Comparison of ENCODE assay signal across 17 cellular contexts in the genomic region with DNA sequence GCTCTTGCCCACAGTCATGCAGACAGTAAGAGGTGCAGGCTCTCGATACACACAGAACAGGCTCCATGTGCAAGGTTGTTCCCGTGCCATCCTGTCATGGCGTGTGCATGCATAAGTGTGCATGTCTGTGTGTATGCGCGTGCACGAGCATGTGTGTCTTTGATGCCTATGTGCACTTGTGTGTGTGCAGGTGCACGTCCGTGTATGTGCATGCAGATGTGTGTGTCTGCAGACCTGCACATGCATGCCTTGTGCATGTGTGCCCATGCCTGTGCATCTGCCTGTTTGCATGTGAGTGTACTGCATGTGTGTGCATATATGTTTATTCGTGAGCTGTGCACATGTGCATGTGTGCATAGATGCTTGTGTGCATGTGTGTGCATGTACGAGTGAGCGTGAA.
"Had no signal": no experiment of that assay in that cellular context is flagged by ENCODE, and none has a peak within 500 bp of the region (broad histone marks: within the 10 kb centered on the region; RNA-seq: fewer than 3 reads in every experiment).

No MANE protein-coding gene starts in this region.

- H3K9me3 ChIP-seq: lower lobe of right lung, mucosa of descending colon had no signal

- H3K27ac Mint-ChIP-seq: T-helper 17 cell had no signal

- ATAC-seq: heart left ventricle; lower lobe of right lung; mucosa of descending colon; stimulated activated naive CD8-positive, alpha-beta T cell treated with anti-CD3 and anti-CD28 coated beads, Interleukin-15, Interleukin-2, amounts not matched to agents 100 U/mL and 50 U/mL, for 24 hours; T-helper 17 cell had no signal

- H3K4me1 ChIP-seq: heart left ventricle, lower lobe of right lung had no signal

- H3K4me3 ChIP-seq: cardiac muscle cell, heart left ventricle, lower lobe of right lung, mucosa of descending colon had no signal

- FAIRE-seq: keratinocyte had no signal

- H3K4me3 Mint-ChIP-seq: T-helper 17 cell had no signal

- DNase-seq: activated CD4-positive, alpha-beta T cell treated with anti-CD3 and anti-CD28 coated beads for 4 hours; activated CD4-positive, alpha-beta T cell treated with anti-CD3 and anti-CD28 coated beads, Interleukin-2, amount 50 U/mL, for 48 hours; activated CD4-positive, CD25-positive, alpha-beta regulatory T cell; activated CD8-positive, alpha-beta memory T cell treated with anti-CD3 and anti-CD28 coated beads, Interleukin-2, amount 50 U/mL, for 48 hours; activated naive CD4-positive, alpha-beta T cell treated with Interleukin-2 at 50 U/mL for 16 hours; activated T-cell treated with anti-CD3 and anti-CD28 coated beads, Interleukin-2, amount 50 U/mL, for 48 hours; heart left ventricle; lower lobe of right lung; mesendoderm; posterior cingulate gyrus; stimulated activated CD4-positive, alpha-beta T cell treated with anti-CD3 and anti-CD28 coated beads, Interleukin-4, amount 100 ng/mL, for 1 hour; stimulated activated naive CD8-positive, alpha-beta T cell treated with anti-CD3 and anti-CD28 coated beads, Interleukin-15, Interleukin-2, amounts not matched to agents 100 U/mL and 50 U/mL, for 24 hours; T-helper 17 cell had no signal

- H3K27ac ChIP-seq: cardiac muscle cell, epithelial cell of prostate, heart left ventricle, lower lobe of right lung had no signal

- H3K27me3 ChIP-seq: cardiac muscle cell had no signal

- H3K36me3 ChIP-seq: cardiac muscle cell, heart left ventricle, lower lobe of right lung had no signal

- H3K4me1 Mint-ChIP-seq: T-helper 17 cell had no signal
